8 cellular contexts compared by ENCODE assay signal in genomic region chr21:46229133-46229922, GRCh38. TPM values are rescaled to one million over a fixed set of nuclear protein-coding genes. Genes with fewer than 3 reads are reported as not detected.
DNase-seq lines count a peak whose midpoint lies in the region; ATAC-seq and TF ChIP-seq lines count a peak whose summit lies in the region.

No MANE protein-coding gene starts in this region.

- H3K36me3 Mint-ChIP-seq in CD14-positive monocyte = peaks cover 20 to 26% of the 10 kb centered on the region in 2 donors

- H3K27ac Mint-ChIP-seq in CD14-positive monocyte = peak overlapping the region; percentile 47 to 89 (median 85)

- peaks cover 34% of the 10 kb centered on the region for H3K4me1 Mint-ChIP-seq in CD14-positive monocyte

- intact Hi-C loops in CD14-positive monocyte (cut with micrococcal nuclease) = loop anchor here (2.0 to 5.0 kb wide), 3 partner anchors 45 to 93 kb away; partner anchors contain the start of genes SPATC1L (in 2 of the 2), C21orf58 (in 1 of the 2) and PCNT (in 1 of the 2)

- H3K9me3 Mint-ChIP-seq in CD14-positive monocyte = peaks cover 0 to 7% (median 1%) of the 10 kb centered on the region in 7 donors

- H3K4me1 ChIP-seq in mesendoderm (ENCODE audit: control insufficient read depth, low read depth, low read length) (peaks cover 12% of the 10 kb centered on the region), urinary bladder (ENCODE audit: insufficient read depth) (peaks cover 1% of the 10 kb centered on the region)

- H3K36me3 ChIP-seq in mesendoderm (ENCODE audit: control insufficient read depth, insufficient read depth, low read length) (peaks cover 7% of the 10 kb centered on the region), urinary bladder (ENCODE audit: insufficient read depth) (peaks cover 1% of the 10 kb centered on the region)

- peaks cover 29% of the 10 kb centered on the region for H3K79me2 ChIP-seq in mesendoderm (ENCODE audit: control insufficient read depth, insufficient read depth, low read length)

- H3K18ac ChIP-seq in mesendoderm (ENCODE audit: low read length) = peak overlapping the region; percentile 98

- H3K56ac ChIP-seq in mesendoderm (ENCODE audit: low read length) = peak overlapping the region; percentile 83

- no peak overlapping the region for H2BK15ac ChIP-seq in mesendoderm (replicated peaks; ENCODE audit: low read depth)

- H3K27ac ChIP-seq in mesendoderm (ENCODE audit: low read depth, low read length) = peak overlapping the region; percentile 63
- no peak overlapping the region for H3K27ac ChIP-seq in urinary bladder (ENCODE audit: low read depth)

- peak overlapping the region; percentile 67 for H3K4me3 ChIP-seq in choroid plexus epithelial cell (ENCODE audit: low read depth, low read length)
- H3K4me3 ChIP-seq in mesendoderm (ENCODE audit: low read length) = peak overlapping the region; percentile 17
- peak overlapping the region; percentile 64 for H3K4me3 ChIP-seq in urinary bladder (ENCODE audit: low read depth, low read length)

- H3K27me3 ChIP-seq in mesendoderm (ENCODE audit: insufficient read depth, low read length, poor library complexity) = no peaks in the 10 kb centered on the region

- DNase-seq in CD14-positive monocyte (ENCODE audit: low spot score) (no peak), OCI-M2 (lab: John Stamatoyannopoulos, UW; ENCODE audit: unreplicated experiment) (peak; percentile 98), choroid plexus epithelial cell (ENCODE audit: low read depth) (no peak), mesendoderm (peak; percentile 10)

- no peak overlapping the region for H4K5ac ChIP-seq in mesendoderm (ENCODE audit: low read length)

- peaks cover 18% of the 10 kb centered on the region for H3K79me1 ChIP-seq in mesendoderm (ENCODE audit: low read length)

- H3K9ac ChIP-seq in mesendoderm (ENCODE audit: low read length) = peak overlapping the region; percentile 74

- H3K23ac ChIP-seq in mesendoderm (ENCODE audit: low read length) = peak overlapping the region; percentile 59

- H3K4me3 Mint-ChIP-seq in CD14-positive monocyte = peak overlapping the region; percentile 95 to 99

- H4K8ac ChIP-seq in mesendoderm (ENCODE audit: low read depth, low read length) = peak overlapping the region; percentile 97

- H2BK5ac ChIP-seq in mesendoderm (ENCODE audit: low read length) = no peak overlapping the region

- H3K4ac ChIP-seq in mesendoderm (ENCODE audit: low read depth, low read length) = peak overlapping the region; percentile 98

- H2AK5ac ChIP-seq in mesendoderm (ENCODE audit: low read length) = no peak overlapping the region

- ATAC-seq in GM18873 (IDR thresholded peaks at IDR 0.05; ENCODE audit: low FRiP score, unreplicated experiment) = peak; percentile 21
- ATAC-seq in HG03135 (IDR thresholded peaks at IDR 0.05; ENCODE audit: unreplicated experiment) = peak; percentile 19
- ATAC-seq in GM18519 (IDR thresholded peaks at IDR 0.05; ENCODE audit: low FRiP score, unreplicated experiment) = no peak

- WGBS in mesendoderm (ENCODE audit: extremely low coverage, insufficient coverage, low lambda C conversion rate) = no CpG with 5 or more reads among the region's 72 CpGs
- 3% methylated on average over 71 of the region's 72 CpGs for WGBS in urinary bladder

- peak overlapping the region; percentile 51 for H2BK120ac ChIP-seq in mesendoderm (ENCODE audit: low read depth, low read length)

- peak; percentile 65 for TF ChIP-seq CTCF in CD14-positive monocyte (IDR thresholded peaks at IDR 0.05)
- peak; percentile 60 for TF ChIP-seq CTCF in choroid plexus epithelial cell (conservative IDR thresholded peaks at IDR 0.05; ENCODE audit: low read depth, low read length)

- H3K4me2 ChIP-seq in mesendoderm (ENCODE audit: low read length) = peak overlapping the region; percentile 25

- H3K27me3 Mint-ChIP-seq in CD14-positive monocyte (ENCODE audit: low read depth in 3 of 3) = peaks cover 2 to 7% (median 2%) of the 10 kb centered on the region in 3 donors

RNA-seq across cellular contexts. Expression of gene LSS, which starts 0.8 kb away (rescaled TPM):
- polyA plus RNA-seq in CD14-positive monocyte (1 to 10 TPM; 4.1 to 4.9 TPM), urinary bladder (36.5 TPM)
- 61.8 TPM for polyA plus RNA-seq in mesendoderm (2013, experiment 1 of 2)
- polyA plus RNA-seq in mesendoderm (2013, experiment 2 of 2) = 61.9 TPM
- total RNA-seq in urinary bladder = 19.3 TPM

RNA-seq across cellular contexts. Expression of gene SPATC1L, which starts 45.1 kb away (rescaled TPM):
- polyA plus RNA-seq in CD14-positive monocyte = 1 to 10 TPM; 3.3 to 5.8 TPM
- 43.9 TPM for polyA plus RNA-seq in mesendoderm (2013, experiment 1 of 2)
- 44.7 TPM for polyA plus RNA-seq in mesendoderm (2013, experiment 2 of 2)
- total RNA-seq in urinary bladder = 3.6 TPM
- 20.4 TPM for polyA plus RNA-seq in urinary bladder

RNA-seq across cellular contexts. Expression of gene MCM3AP, which starts 56.1 kb away (rescaled TPM):
- polyA plus RNA-seq in CD14-positive monocyte (10 to 100 TPM; 30.9 to 32.7 TPM), urinary bladder (52.9 TPM)
- 47.2 TPM for polyA plus RNA-seq in mesendoderm (2013, experiment 1 of 2)
- 48.1 TPM for polyA plus RNA-seq in mesendoderm (2013, experiment 2 of 2)
- total RNA-seq in urinary bladder = 65.0 TPM

RNA-seq across cellular contexts. Expression of gene YBEY, which starts 56.8 kb away (rescaled TPM):
- polyA plus RNA-seq in CD14-positive monocyte (1 to 10 TPM; 4.1 to 5.2 TPM), urinary bladder (12.1 TPM)
- polyA plus RNA-seq in mesendoderm (2013, experiment 1 of 2) = 16.0 TPM
- polyA plus RNA-seq in mesendoderm (2013, experiment 2 of 2) = 16.8 TPM
- 10.6 TPM for total RNA-seq in urinary bladder

Comparison
In these comparisons a context has a peak if more than half of its experiments do, and no peak if none do; other contexts are left out.
1. DNase-seq: peak in OCI-M2 (single experiment) and mesendoderm (single experiment); none in CD14-positive monocyte (single experiment) and choroid plexus epithelial cell (single experiment).
2. H3K4me3 ChIP-seq: peak in every context shown above with its lines; median percentile 67 in choroid plexus epithelial cell; 64 in urinary bladder; 17 in mesendoderm.